1 cellular context compared by ENCODE assay signal in the genomic region with DNA sequence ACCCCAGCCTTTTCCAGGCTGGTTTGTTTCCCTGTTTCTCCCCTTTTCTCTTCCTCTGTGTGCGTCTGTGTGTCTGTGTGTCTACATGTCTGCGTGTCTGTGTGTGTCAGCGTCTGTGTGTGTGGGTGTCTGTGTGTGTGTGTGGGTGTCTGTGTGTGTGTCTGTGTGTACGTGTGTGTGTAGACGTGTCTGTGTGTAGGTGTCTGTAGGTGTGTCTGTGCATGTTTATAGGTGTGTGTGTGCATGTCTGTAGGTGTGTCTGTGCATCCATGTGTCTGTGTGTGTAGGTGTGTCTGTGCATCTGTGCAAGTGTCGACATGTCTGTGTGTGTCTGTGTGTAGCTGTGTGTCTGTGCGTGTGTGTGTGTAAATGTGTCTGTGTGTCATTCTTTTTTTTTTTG.
TF ChIP-seq lines count a peak whose summit lies in the region.

No MANE protein-coding gene starts in this region.

TF ChIP-seq in K562, 482 proteins besides CTCF, POLR2A, EP300 and RAD21 (continues in another document):
- TF ChIP-seq TFAP4 (CRISPR knock-in tag; IDR thresholded peaks at IDR 0.05; ENCODE audit: borderline replicate concordance): no peak
- TF ChIP-seq RAD51 (IDR thresholded peaks at IDR 0.05; ENCODE audit: borderline replicate concordance, low read depth): no peak
- no peak for TF ChIP-seq ZNF197 (CRISPR knock-in tag; IDR thresholded peaks at IDR 0.05; ENCODE audit: low read depth)
- TF ChIP-seq CHD1 (IDR thresholded peaks at IDR 0.05; ENCODE audit: low read length): no peak
- TF ChIP-seq STAG1 (CRISPR knock-in tag; IDR thresholded peaks at IDR 0.05; ENCODE audit: borderline replicate concordance): no peak
- no peak for TF ChIP-seq RHOXF2B (CRISPR knock-in tag; conservative IDR thresholded peaks at IDR 0.05)
- no peak for TF ChIP-seq NEUROD1 (IDR thresholded peaks at IDR 0.05; ENCODE audit: borderline replicate concordance, low read depth, low read length, partially characterized antibody)
- TF ChIP-seq BRF2 (IDR thresholded peaks at IDR 0.05; ENCODE audit: borderline replicate concordance, insufficient read depth, insufficient read length): no peak
- peak; percentile 89 for TF ChIP-seq TSC22D4 (tag; IDR thresholded peaks at IDR 0.05)
- TF ChIP-seq, protein P1, sequence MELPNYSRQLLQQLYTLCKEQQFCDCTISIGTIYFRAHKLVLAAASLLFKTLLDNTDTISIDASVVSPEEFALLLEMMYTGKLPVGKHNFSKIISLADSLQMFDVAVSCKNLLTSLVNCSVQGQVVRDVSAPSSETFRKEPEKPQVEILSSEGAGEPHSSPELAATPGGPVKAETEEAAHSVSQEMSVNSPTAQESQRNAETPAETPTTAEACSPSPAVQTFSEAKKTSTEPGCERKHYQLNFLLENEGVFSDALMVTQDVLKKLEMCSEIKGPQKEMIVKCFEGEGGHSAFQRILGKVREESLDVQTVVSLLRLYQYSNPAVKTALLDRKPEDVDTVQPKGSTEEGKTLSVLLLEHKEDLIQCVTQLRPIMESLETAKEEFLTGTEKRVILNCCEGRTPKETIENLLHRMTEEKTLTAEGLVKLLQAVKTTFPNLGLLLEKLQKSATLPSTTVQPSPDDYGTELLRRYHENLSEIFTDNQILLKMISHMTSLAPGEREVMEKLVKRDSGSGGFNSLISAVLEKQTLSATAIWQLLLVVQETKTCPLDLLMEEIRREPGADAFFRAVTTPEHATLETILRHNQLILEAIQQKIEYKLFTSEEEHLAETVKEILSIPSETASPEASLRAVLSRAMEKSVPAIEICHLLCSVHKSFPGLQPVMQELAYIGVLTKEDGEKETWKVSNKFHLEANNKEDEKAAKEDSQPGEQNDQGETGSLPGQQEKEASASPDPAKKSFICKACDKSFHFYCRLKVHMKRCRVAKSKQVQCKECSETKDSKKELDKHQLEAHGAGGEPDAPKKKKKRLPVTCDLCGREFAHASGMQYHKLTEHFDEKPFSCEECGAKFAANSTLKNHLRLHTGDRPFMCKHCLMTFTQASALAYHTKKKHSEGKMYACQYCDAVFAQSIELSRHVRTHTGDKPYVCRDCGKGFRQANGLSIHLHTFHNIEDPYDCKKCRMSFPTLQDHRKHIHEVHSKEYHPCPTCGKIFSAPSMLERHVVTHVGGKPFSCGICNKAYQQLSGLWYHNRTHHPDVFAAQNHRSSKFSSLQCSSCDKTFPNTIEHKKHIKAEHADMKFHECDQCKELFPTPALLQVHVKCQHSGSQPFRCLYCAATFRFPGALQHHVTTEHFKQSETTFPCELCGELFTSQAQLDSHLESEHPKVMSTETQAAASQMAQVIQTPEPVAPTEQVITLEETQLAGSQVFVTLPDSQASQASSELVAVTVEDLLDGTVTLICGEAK (IDR thresholded peaks at IDR 0.05): no peak
- TF ChIP-seq, protein P1 (CRISPR knock-in tag; IDR thresholded peaks at IDR 0.05): peak; percentile 13; the same call in 1 of the 2 replicates
- TF ChIP-seq ZNF384 (IDR thresholded peaks at IDR 0.05; ENCODE audit: low read depth, low read length): no peak
- no peak for TF ChIP-seq ZNF696 (CRISPR knock-in tag; conservative IDR thresholded peaks at IDR 0.05)
- TF ChIP-seq ZBTB11 (CRISPR knock-in tag; IDR thresholded peaks at IDR 0.05): no peak
- no peak for TF ChIP-seq PTTG1 (tag; IDR thresholded peaks at IDR 0.05; ENCODE audit: low read depth)
- TF ChIP-seq, protein P2, sequence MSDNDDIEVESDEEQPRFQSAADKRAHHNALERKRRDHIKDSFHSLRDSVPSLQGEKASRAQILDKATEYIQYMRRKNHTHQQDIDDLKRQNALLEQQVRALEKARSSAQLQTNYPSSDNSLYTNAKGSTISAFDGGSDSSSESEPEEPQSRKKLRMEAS (CRISPR knock-in tag; IDR thresholded peaks at IDR 0.05): no peak
- TF ChIP-seq EP400 (IDR thresholded peaks at IDR 0.05): no peak
- TF ChIP-seq, protein P3, sequence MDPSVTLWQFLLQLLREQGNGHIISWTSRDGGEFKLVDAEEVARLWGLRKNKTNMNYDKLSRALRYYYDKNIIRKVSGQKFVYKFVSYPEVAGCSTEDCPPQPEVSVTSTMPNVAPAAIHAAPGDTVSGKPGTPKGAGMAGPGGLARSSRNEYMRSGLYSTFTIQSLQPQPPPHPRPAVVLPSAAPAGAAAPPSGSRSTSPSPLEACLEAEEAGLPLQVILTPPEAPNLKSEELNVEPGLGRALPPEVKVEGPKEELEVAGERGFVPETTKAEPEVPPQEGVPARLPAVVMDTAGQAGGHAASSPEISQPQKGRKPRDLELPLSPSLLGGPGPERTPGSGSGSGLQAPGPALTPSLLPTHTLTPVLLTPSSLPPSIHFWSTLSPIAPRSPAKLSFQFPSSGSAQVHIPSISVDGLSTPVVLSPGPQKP (CRISPR knock-in tag; IDR thresholded peaks at IDR 0.05): no peak
- TF ChIP-seq, protein P4, sequence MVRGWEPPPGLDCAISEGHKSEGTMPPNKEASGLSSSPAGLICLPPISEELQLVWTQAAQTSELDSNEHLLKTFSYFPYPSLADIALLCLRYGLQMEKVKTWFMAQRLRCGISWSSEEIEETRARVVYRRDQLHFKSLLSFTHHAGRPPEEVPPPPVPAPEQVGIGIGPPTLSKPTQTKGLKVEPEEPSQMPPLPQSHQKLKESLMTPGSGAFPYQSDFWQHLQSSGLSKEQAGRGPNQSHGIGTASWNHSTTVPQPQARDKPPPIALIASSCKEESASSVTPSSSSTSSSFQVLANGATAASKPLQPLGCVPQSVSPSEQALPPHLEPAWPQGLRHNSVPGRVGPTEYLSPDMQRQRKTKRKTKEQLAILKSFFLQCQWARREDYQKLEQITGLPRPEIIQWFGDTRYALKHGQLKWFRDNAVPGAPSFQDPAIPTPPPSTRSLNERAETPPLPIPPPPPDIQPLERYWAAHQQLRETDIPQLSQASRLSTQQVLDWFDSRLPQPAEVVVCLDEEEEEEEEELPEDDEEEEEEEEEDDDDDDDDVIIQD (CRISPR knock-in tag; IDR thresholded peaks at IDR 0.05): no peak
- TF ChIP-seq SNIP1 (IDR thresholded peaks at IDR 0.05; ENCODE audit: low read depth): no peak
- TF ChIP-seq RB1 (IDR thresholded peaks at IDR 0.05; ENCODE audit: low read depth): no peak
- TF ChIP-seq MCM3 (IDR thresholded peaks at IDR 0.05): 0 out of 2 replicates have a peak, but pooled peaks have one; percentile 13
- no peak for TF ChIP-seq CBX3 (IDR thresholded peaks at IDR 0.05; ENCODE audit: borderline replicate concordance in 1 of 2, low read length in 2 of 2)
- TF ChIP-seq TFE3 (CRISPR knock-in tag; IDR thresholded peaks at IDR 0.05): no peak
- no peak for TF ChIP-seq ZNF408 (CRISPR knock-in tag; IDR thresholded peaks at IDR 0.05; ENCODE audit: low read depth)
- TF ChIP-seq ZNF785 (CRISPR knock-in tag; IDR thresholded peaks at IDR 0.05): no peak
- no peak for TF ChIP-seq TRIM24 (IDR thresholded peaks at IDR 0.05)
- TF ChIP-seq, protein P5, sequence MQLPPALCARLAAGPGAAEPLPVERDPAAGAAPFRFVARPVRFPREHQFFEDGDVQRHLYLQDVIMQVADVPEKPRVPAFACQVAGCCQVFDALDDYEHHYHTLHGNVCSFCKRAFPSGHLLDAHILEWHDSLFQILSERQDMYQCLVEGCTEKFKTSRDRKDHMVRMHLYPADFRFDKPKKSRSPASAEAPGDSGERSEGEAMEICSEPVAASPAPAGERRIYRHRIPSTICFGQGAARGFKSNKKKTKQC (CRISPR knock-in tag; IDR thresholded peaks at IDR 0.05): no peak
- TF ChIP-seq ARHGAP35 (IDR thresholded peaks at IDR 0.05; ENCODE audit: partially characterized antibody): peak; percentile 33
- no peak for TF ChIP-seq PHTF2 (CRISPR knock-in tag; IDR thresholded peaks at IDR 0.05)
- TF ChIP-seq ZNF57 (CRISPR knock-in tag; IDR thresholded peaks at IDR 0.05): no peak
- no peak for TF ChIP-seq ZNF12 (CRISPR knock-in tag; IDR thresholded peaks at IDR 0.05)
- TF ChIP-seq RCOR1 (IDR thresholded peaks at IDR 0.05; ENCODE audit: borderline replicate concordance in 1 of 2, low read depth in 2 of 2, low read length in 2 of 2): no peak
- TF ChIP-seq EGR1 (conservative IDR thresholded peaks at IDR 0.05): peak; percentile 65
- no peak for TF ChIP-seq RBM15 (IDR thresholded peaks at IDR 0.05; ENCODE audit: insufficient read depth, low read length)
- TF ChIP-seq, protein P6, sequence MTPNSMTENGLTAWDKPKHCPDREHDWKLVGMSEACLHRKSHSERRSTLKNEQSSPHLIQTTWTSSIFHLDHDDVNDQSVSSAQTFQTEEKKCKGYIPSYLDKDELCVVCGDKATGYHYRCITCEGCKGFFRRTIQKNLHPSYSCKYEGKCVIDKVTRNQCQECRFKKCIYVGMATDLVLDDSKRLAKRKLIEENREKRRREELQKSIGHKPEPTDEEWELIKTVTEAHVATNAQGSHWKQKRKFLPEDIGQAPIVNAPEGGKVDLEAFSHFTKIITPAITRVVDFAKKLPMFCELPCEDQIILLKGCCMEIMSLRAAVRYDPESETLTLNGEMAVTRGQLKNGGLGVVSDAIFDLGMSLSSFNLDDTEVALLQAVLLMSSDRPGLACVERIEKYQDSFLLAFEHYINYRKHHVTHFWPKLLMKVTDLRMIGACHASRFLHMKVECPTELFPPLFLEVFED (CRISPR knock-in tag; conservative IDR thresholded peaks at IDR 0.05): 0 out of 2 replicates have a peak, but pooled peaks have one; percentile 37
- TF ChIP-seq ZBTB8A (IDR thresholded peaks at IDR 0.05; ENCODE audit: partially characterized antibody): no peak
- no peak for TF ChIP-seq CC2D1A (IDR thresholded peaks at IDR 0.05)
- no peak for TF ChIP-seq NFIC (IDR thresholded peaks at IDR 0.05)
- TF ChIP-seq SMARCA5 (IDR thresholded peaks at IDR 0.05): no peak
- no peak for TF ChIP-seq ZNF780A (CRISPR knock-in tag; IDR thresholded peaks at IDR 0.05)
